In genomic region chr3:157176108-157176507, GRCh38 we compare ENCODE assay signal across 8 cellular contexts. TPM values are rescaled to one million over a fixed set of nuclear protein-coding genes. Genes with fewer than 3 reads are reported as not detected.
DNase-seq lines count a peak whose midpoint lies in the region; ATAC-seq and TF ChIP-seq lines count a peak whose summit lies in the region.

No MANE protein-coding gene starts in this region.

- peaks cover 22% of the 10 kb centered on the region for H3K36me3 Mint-ChIP-seq in activated CD8-positive, alpha-beta memory T cell treated with anti-CD3 and anti-CD28 coated beads, Interleukin-2, amount 10 ng/mL, durations not matched to agents 7 days and 5 days
- H3K36me3 Mint-ChIP-seq in activated naive CD8-positive, alpha-beta T cell treated with anti-CD3 and anti-CD28 coated beads for 36 hours, result peaks cover 35% of the 10 kb centered on the region

- H3K27me3 ChIP-seq in kidney epithelial cell (ENCODE audit: control insufficient read depth, insufficient read depth, low read length), result no peaks in the 10 kb centered on the region
- no peaks in the 10 kb centered on the region for H3K27me3 ChIP-seq in thymus (ENCODE audit: control insufficient read depth, insufficient read depth)

- H3K4me3 ChIP-seq in kidney epithelial cell (ENCODE audit: low read depth, low read length) (peak overlapping the region; percentile 55), thymus (ENCODE audit: low read length) (peak overlapping the region; percentile 91)

- 54% methylated on average over 2 of the region's 2 CpGs for WGBS in thymus

- no peaks in the 10 kb centered on the region for H3K27me3 Mint-ChIP-seq in activated CD8-positive, alpha-beta memory T cell treated with anti-CD3 and anti-CD28 coated beads, Interleukin-2, amount 10 ng/mL, durations not matched to agents 7 days and 5 days
- H3K27me3 Mint-ChIP-seq in activated naive CD8-positive, alpha-beta T cell treated with anti-CD3 and anti-CD28 coated beads for 36 hours, result no peaks in the 10 kb centered on the region

- H3K4me1 Mint-ChIP-seq in activated CD8-positive, alpha-beta memory T cell treated with anti-CD3 and anti-CD28 coated beads, Interleukin-2, amount 10 ng/mL, durations not matched to agents 7 days and 5 days, result peaks cover 20% of the 10 kb centered on the region
- H3K4me1 Mint-ChIP-seq in activated naive CD8-positive, alpha-beta T cell treated with anti-CD3 and anti-CD28 coated beads for 36 hours, result peaks cover 19% of the 10 kb centered on the region

- TF ChIP-seq CTCF in kidney epithelial cell (IDR thresholded peaks at IDR 0.05; ENCODE audit: insufficient read depth, low read length, poor library complexity, severe bottlenecking), result no peak

- H3K9me3 ChIP-seq in thymus (ENCODE audit: control insufficient read depth), result no peaks in the 10 kb centered on the region

- no peaks in the 10 kb centered on the region for H3K36me3 ChIP-seq in kidney epithelial cell (ENCODE audit: control insufficient read depth, insufficient read depth, low read length)
- H3K36me3 ChIP-seq in thymus (ENCODE audit: control insufficient read depth, insufficient read depth), result peaks cover 3% of the 10 kb centered on the region

- peak overlapping the region; percentile 97 for H3K27ac Mint-ChIP-seq in activated CD8-positive, alpha-beta memory T cell treated with anti-CD3 and anti-CD28 coated beads, Interleukin-2, amount 10 ng/mL, durations not matched to agents 7 days and 5 days
- peak overlapping the region; percentile 99 for H3K27ac Mint-ChIP-seq in activated naive CD8-positive, alpha-beta T cell treated with anti-CD3 and anti-CD28 coated beads for 36 hours

- H3K27ac ChIP-seq in thymus (ENCODE audit: low read depth), result peak overlapping the region; percentile 39

- peak overlapping the region; percentile 95 for H3K4me3 Mint-ChIP-seq in activated CD8-positive, alpha-beta memory T cell treated with anti-CD3 and anti-CD28 coated beads, Interleukin-2, amount 10 ng/mL, durations not matched to agents 7 days and 5 days
- peak overlapping the region; percentile 88 for H3K4me3 Mint-ChIP-seq in activated naive CD8-positive, alpha-beta T cell treated with anti-CD3 and anti-CD28 coated beads for 36 hours

- CTCF ChIA-PET in activated CD8-positive, alpha-beta memory T cell treated with anti-CD3 and anti-CD28 coated beads, Interleukin-2, amount 10 ng/mL, durations not matched to agents 7 days and 5 days (lab: Charles Lee), result interaction anchor here (1.2 to 4.3 kb wide), 6 partner anchors 15 to 502 kb away, joined by 3 to 86 read pairs (median 7); partner anchors contain the start of genes CCNL1 and TIPARP

- DNase-seq in activated CD8-positive, alpha-beta memory T cell treated with anti-CD3 and anti-CD28 coated beads, Interleukin-2, amount 10 ng/mL, durations not matched to agents 7 days and 5 days, result no peak
- no peak for DNase-seq in activated CD8-positive, alpha-beta memory T cell treated with anti-CD3 and anti-CD28 coated beads, Interleukin-2, amount 50 U/mL, for 48 hours
- DNase-seq in activated naive CD8-positive, alpha-beta T cell treated with anti-CD3 and anti-CD28 coated beads for 36 hours, result no peak
- DNase-seq in kidney epithelial cell (ENCODE audit: low read depth) (no peak), C1 segment of cervical spinal cord (lab: John Stamatoyannopoulos, UW) (no peak), medulla oblongata (ENCODE audit: extremely low spot score) (no peak), NCI-H446 treated with DMSO at 0.1 percent for 48 hours (lab: John Stamatoyannopoulos, UW) (no peak)

- H3K4me1 ChIP-seq in thymus (ENCODE audit: control insufficient read depth, insufficient read depth, low read length), result no peaks in the 10 kb centered on the region

- no peaks in the 10 kb centered on the region for H3K9me3 Mint-ChIP-seq in activated CD8-positive, alpha-beta memory T cell treated with anti-CD3 and anti-CD28 coated beads, Interleukin-2, amount 10 ng/mL, durations not matched to agents 7 days and 5 days (ENCODE audit: low read depth)
- peaks cover 4% of the 10 kb centered on the region for H3K9me3 Mint-ChIP-seq in activated naive CD8-positive, alpha-beta T cell treated with anti-CD3 and anti-CD28 coated beads for 36 hours

- no peak for ATAC-seq in activated CD8-positive, alpha-beta memory T cell treated with anti-CD3 and anti-CD28 coated beads, Interleukin-2, amount 10 ng/mL, durations not matched to agents 7 days and 5 days

RNA-seq across cellular contexts. Expression of gene CCNL1, which starts 16.2 kb away (rescaled TPM):
- 100 to 1,000 TPM; 166 to 254 TPM for total RNA-seq in activated CD8-positive, alpha-beta memory T cell treated with anti-CD3 and anti-CD28 coated beads, Interleukin-2, amount 10 ng/mL, durations not matched to agents 7 days and 5 days
- 100 to 1,000 TPM; 139 to 156 TPM for total RNA-seq in activated naive CD8-positive, alpha-beta T cell treated with anti-CD3 and anti-CD28 coated beads for 36 hours
- 99.9 and 108 TPM in 2 replicates for total RNA-seq in kidney epithelial cell
- 248 TPM for polyA plus RNA-seq in thymus
